ENCODE assay signal across 38 cellular contexts in the genomic region with DNA sequence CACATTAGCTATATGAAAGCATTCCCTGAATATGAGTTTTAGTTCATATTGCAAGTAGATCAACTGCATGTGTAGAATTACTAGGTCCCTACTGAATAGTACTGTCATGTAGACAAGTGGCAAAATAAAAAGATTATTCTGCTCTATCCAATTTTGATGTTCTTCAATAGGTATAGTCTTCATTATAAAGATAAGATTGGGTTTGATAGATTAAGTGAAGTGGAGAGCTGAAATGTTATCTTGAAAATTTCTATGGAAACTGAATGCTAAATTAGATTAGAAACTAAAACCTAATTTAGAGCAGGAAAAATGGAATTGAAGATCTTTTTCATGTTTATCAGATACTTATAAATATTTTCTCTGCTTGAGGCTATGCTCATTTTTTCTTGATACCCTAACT.
"Had no signal": no experiment of that assay in that cellular context is flagged by ENCODE, and none has a peak within 500 bp of the region (broad histone marks: within the 10 kb centered on the region; RNA-seq: fewer than 3 reads in every experiment).

No MANE protein-coding gene starts in this region.

- H3K9me3 ChIP-seq: adrenal gland, body of pancreas, breast epithelium had no signal

- H3K4me1 ChIP-seq: adrenal gland, ascending aorta, body of pancreas, breast epithelium had no signal

- H3K9me3 Mint-ChIP-seq: activated naive CD8-positive, alpha-beta T cell treated with anti-CD3 and anti-CD28 coated beads, Interleukin-2, amount 10 ng/mL, durations not matched to agents 7 days and 5 days had no signal

- DNase-seq: activated effector memory CD4-positive, alpha-beta T cell treated with anti-CD3 and anti-CD28 coated beads, Interleukin-2, amount 50 U/mL, for 16 hours; activated effector memory CD4-positive, alpha-beta T cell treated with Interleukin-2 at 50 U/mL for 16 hours; activated gamma-delta T cell; activated gamma-delta T cell treated with Interleukin-2 at 50 U/mL for 16 hours; activated naive CD4-positive, alpha-beta T cell; activated naive CD4-positive, alpha-beta T cell treated with anti-CD3 and anti-CD28 coated beads for 36 hours; activated naive CD4-positive, alpha-beta T cell treated with anti-CD3 and anti-CD28 coated beads, Interleukin-2, amount 10 ng/mL, durations not matched to agents 7 days and 5 days; activated naive CD4-positive, alpha-beta T cell treated with anti-CD3 and anti-CD28 coated beads, Interleukin-2, amount 50 U/mL, for 16 hours; activated naive CD4-positive, alpha-beta T cell treated with Interleukin-2 at 50 U/mL for 16 hours; activated naive CD8-positive, alpha-beta T cell treated with anti-CD3 and anti-CD28 coated beads for 36 hours; activated naive CD8-positive, alpha-beta T cell treated with anti-CD3 and anti-CD28 coated beads, Interleukin-2, amount 10 ng/mL, durations not matched to agents 7 days and 5 days; activated naive CD8-positive, alpha-beta T cell treated with anti-CD3 and anti-CD28 coated beads, Interleukin-2, amount 50 U/mL, for 24 hours; activated T-cell treated with anti-CD3 and anti-CD28 coated beads, Interleukin-2, amount 50 U/mL, for 4 hours; activated T-cell treated with anti-CD3 and anti-CD28 coated beads, Interleukin-2, amount 50 U/mL, for 48 hours; activated T-cell treated with anti-CD3 and anti-CD28 coated beads, Interleukin-2, amount 50 U/mL, for 72 hours; adrenal gland; amniotic stem cell; amygdala; anterior cingulate cortex; aorta; body of pancreas; brain microvascular endothelial cell; caudate nucleus; central memory CD4-positive, alpha-beta T cell; cerebellar nuclear complex had no signal

- H3K27me3 ChIP-seq: adrenal gland, ascending aorta, body of pancreas, brain microvascular endothelial cell, breast epithelium, cardiac muscle cell had no signal

- H3K27ac ChIP-seq: adrenal gland, ascending aorta, body of pancreas, brain microvascular endothelial cell, breast epithelium, cardiac muscle cell had no signal

- H3K4me3 ChIP-seq: adrenal gland, ascending aorta, body of pancreas, breast epithelium, cardiac muscle cell had no signal

- H3K27me3 Mint-ChIP-seq: activated naive CD4-positive, alpha-beta T cell treated with anti-CD3 and anti-CD28 coated beads, Interleukin-2, amount 10 ng/mL, durations not matched to agents 7 days and 5 days; activated naive CD4-positive, alpha-beta T cell treated with anti-CD3 and anti-CD28 coated beads, Interleukin-2, amount 50 U/mL, for 24 hours; activated naive CD8-positive, alpha-beta T cell; activated naive CD8-positive, alpha-beta T cell treated with anti-CD3 and anti-CD28 coated beads for 36 hours; activated naive CD8-positive, alpha-beta T cell treated with anti-CD3 and anti-CD28 coated beads, Interleukin-2, amount 10 ng/mL, durations not matched to agents 7 days and 5 days; activated naive CD8-positive, alpha-beta T cell treated with anti-CD3 and anti-CD28 coated beads, Interleukin-2, amount 50 U/mL, for 24 hours; activated T-helper 17 cell treated with anti-CD3 and anti-CD28 coated beads, Interleukin-2, amount 50 U/mL, for 72 hours; central memory CD8-positive, alpha-beta T cell had no signal

- FAIRE-seq: astrocyte, bronchial epithelial cell had no signal

- H3K4me3 Mint-ChIP-seq: activated naive CD4-positive, alpha-beta T cell treated with anti-CD3 and anti-CD28 coated beads for 36 hours; activated naive CD4-positive, alpha-beta T cell treated with anti-CD3 and anti-CD28 coated beads, Interleukin-2, amount 10 ng/mL, durations not matched to agents 7 days and 5 days; activated naive CD4-positive, alpha-beta T cell treated with anti-CD3 and anti-CD28 coated beads, Interleukin-2, amount 50 U/mL, for 24 hours; activated naive CD8-positive, alpha-beta T cell; activated naive CD8-positive, alpha-beta T cell treated with anti-CD3 and anti-CD28 coated beads for 36 hours; activated naive CD8-positive, alpha-beta T cell treated with anti-CD3 and anti-CD28 coated beads, Interleukin-2, amount 10 ng/mL, durations not matched to agents 7 days and 5 days; activated naive CD8-positive, alpha-beta T cell treated with anti-CD3 and anti-CD28 coated beads, Interleukin-2, amount 50 U/mL, for 24 hours; activated T-cell treated with anti-CD3 and anti-CD28 coated beads, Interleukin-2, amount 50 U/mL, for 4 hours; activated T-cell treated with anti-CD3 and anti-CD28 coated beads, Interleukin-2, amount 50 U/mL, for 72 hours; activated T-helper 1 cell treated with anti-CD3 and anti-CD28 coated beads, Interleukin-12 subunit alpha, Interleukin-12 subunit beta, Interleukin-2, Interleukin-4 antibody, amounts not matched to agents 30 ng/mL and 10 ng/mL and 1 ng/mL, durations not matched to agents 14 hours and 24 hours and 36 hours; activated T-helper 17 cell treated with anti-CD3 and anti-CD28 coated beads, Interleukin-2, amount 50 U/mL, for 72 hours; brain; central memory CD8-positive, alpha-beta T cell had no signal

- H3K4me1 Mint-ChIP-seq: activated naive CD4-positive, alpha-beta T cell treated with anti-CD3 and anti-CD28 coated beads, Interleukin-2, amount 10 ng/mL, durations not matched to agents 7 days and 5 days; activated naive CD4-positive, alpha-beta T cell treated with anti-CD3 and anti-CD28 coated beads, Interleukin-2, amount 50 U/mL, for 24 hours; activated naive CD8-positive, alpha-beta T cell treated with anti-CD3 and anti-CD28 coated beads for 36 hours; activated naive CD8-positive, alpha-beta T cell treated with anti-CD3 and anti-CD28 coated beads, Interleukin-2, amount 10 ng/mL, durations not matched to agents 7 days and 5 days; activated naive CD8-positive, alpha-beta T cell treated with anti-CD3 and anti-CD28 coated beads, Interleukin-2, amount 50 U/mL, for 24 hours; activated T-helper 17 cell treated with anti-CD3 and anti-CD28 coated beads, Interleukin-2, amount 50 U/mL, for 72 hours; brain; central memory CD8-positive, alpha-beta T cell had no signal

- ATAC-seq: activated naive CD4-positive, alpha-beta T cell treated with anti-CD3 and anti-CD28 coated beads, Interleukin-2, amount 50 U/mL, for 72 hours; activated naive CD8-positive, alpha-beta T cell treated with anti-CD3 and anti-CD28 coated beads, Interleukin-2, amount 50 U/mL, for 24 hours; activated T-cell treated with anti-CD3 and anti-CD28 coated beads, Interleukin-2, amount 50 U/mL, for 4 hours; activated T-cell treated with anti-CD3 and anti-CD28 coated beads, Interleukin-2, amount 50 U/mL, for 72 hours; activated T-helper 17 cell treated with anti-CD3 and anti-CD28 coated beads, Interleukin-2, amount 50 U/mL, for 72 hours; body of pancreas had no signal

- H3K36me3 ChIP-seq: adrenal gland, ascending aorta, brain microvascular endothelial cell, breast epithelium, cardiac muscle cell had no signal

- H3K36me3 Mint-ChIP-seq: activated naive CD4-positive, alpha-beta T cell treated with anti-CD3 and anti-CD28 coated beads, Interleukin-2, amount 10 ng/mL, durations not matched to agents 7 days and 5 days; activated naive CD4-positive, alpha-beta T cell treated with anti-CD3 and anti-CD28 coated beads, Interleukin-2, amount 50 U/mL, for 24 hours; activated naive CD4-positive, alpha-beta T cell treated with anti-CD3 and anti-CD28 coated beads, Interleukin-2, amount 50 U/mL, for 72 hours; activated naive CD8-positive, alpha-beta T cell; activated naive CD8-positive, alpha-beta T cell treated with anti-CD3 and anti-CD28 coated beads for 36 hours; activated naive CD8-positive, alpha-beta T cell treated with anti-CD3 and anti-CD28 coated beads, Interleukin-2, amount 10 ng/mL, durations not matched to agents 7 days and 5 days; brain had no signal

- H3K27ac Mint-ChIP-seq: activated naive CD4-positive, alpha-beta T cell treated with anti-CD3 and anti-CD28 coated beads for 36 hours; activated naive CD4-positive, alpha-beta T cell treated with anti-CD3 and anti-CD28 coated beads, Interleukin-2, amount 10 ng/mL, durations not matched to agents 7 days and 5 days; activated naive CD4-positive, alpha-beta T cell treated with anti-CD3 and anti-CD28 coated beads, Interleukin-2, amount 50 U/mL, for 24 hours; activated naive CD4-positive, alpha-beta T cell treated with anti-CD3 and anti-CD28 coated beads, Interleukin-2, amount 50 U/mL, for 72 hours; activated naive CD8-positive, alpha-beta T cell; activated naive CD8-positive, alpha-beta T cell treated with anti-CD3 and anti-CD28 coated beads for 36 hours; activated naive CD8-positive, alpha-beta T cell treated with anti-CD3 and anti-CD28 coated beads, Interleukin-2, amount 10 ng/mL, durations not matched to agents 7 days and 5 days; activated naive CD8-positive, alpha-beta T cell treated with anti-CD3 and anti-CD28 coated beads, Interleukin-2, amount 50 U/mL, for 24 hours; activated T-cell treated with anti-CD3 and anti-CD28 coated beads, Interleukin-2, amount 50 U/mL, for 72 hours; activated T-helper 1 cell treated with anti-CD3 and anti-CD28 coated beads, Interleukin-12 subunit alpha, Interleukin-12 subunit beta, Interleukin-2, Interleukin-4 antibody, amounts not matched to agents 30 ng/mL and 10 ng/mL and 1 ng/mL, durations not matched to agents 14 hours and 24 hours and 36 hours; activated T-helper 17 cell treated with anti-CD3 and anti-CD28 coated beads, Interleukin-2, amount 50 U/mL, for 72 hours; activated T-helper 2 cell treated with anti-CD3 and anti-CD28 coated beads, Interferon-gamma antibody, Interleukin-2, Interleukin-4, amounts not matched to agents 10 μg/mL and 5 μg/mL and 100 μg/mL, durations not matched to agents 14 hours and 24 hours and 36 hours; brain had no signal
